ENCODE assay signal across 9 cellular contexts in genomic region chr16:30067584-30067916, GRCh38. TPM values are rescaled to one million over a fixed set of nuclear protein-coding genes. Genes with fewer than 3 reads are reported as not detected.
A peak's percentile ranks its signal among the peaks of the same experiment; 100 is the strongest.
DNase-seq lines count a peak whose midpoint lies in the region; ATAC-seq and TF ChIP-seq lines count a peak whose summit lies in the region.
"Had no signal": no experiment of that assay in that cellular context is flagged by ENCODE, and none has a peak within 500 bp of the region (broad histone marks: within the 10 kb centered on the region; RNA-seq: fewer than 3 reads in every experiment).

No MANE protein-coding gene starts in this region.

- TF ChIP-seq CTCF in GM23338 (conservative IDR thresholded peaks at IDR 0.05; ENCODE audit: low read depth in 2 of 2) (no peak), VCaP (conservative IDR thresholded peaks at IDR 0.05) (no peak), esophagus squamous epithelium (IDR thresholded peaks at IDR 0.05) (no peak)

- H3K4me3 ChIP-seq in GM23338 (peak overlapping the region; percentile 97; the same call in 1 of the 2 replicates), esophagus squamous epithelium (peak overlapping the region; percentile 92 to 98 (median 95)), skeletal muscle cell (ENCODE audit: low read depth, low read length) (peak overlapping the region; percentile 98)

- H3K9me3 ChIP-seq in esophagus squamous epithelium, result no peaks in the 10 kb centered on the region

- no peaks in the 10 kb centered on the region for H3K9me2 ChIP-seq in GM23338 (ENCODE audit: insufficient read depth)

- H3K27ac ChIP-seq in GM23338 (ENCODE audit: low read depth) (peak overlapping the region; percentile 55; the same call in 1 of the 2 replicates), VCaP (peak overlapping the region; percentile 93; the same call in 1 of the 2 replicates), esophagus squamous epithelium (peak overlapping the region; percentile 98 to 100 (median 100))

- H4K20me1 ChIP-seq in GM23338 (replicated peaks; ENCODE audit: insufficient read depth), result peaks cover 42% of the 10 kb centered on the region

- ATAC-seq in GM23338 (no peak), GM18505 (IDR thresholded peaks at IDR 0.05; ENCODE audit: unreplicated experiment) (no peak), HG03175 (IDR thresholded peaks at IDR 0.05; ENCODE audit: unreplicated experiment) (no peak)

- peaks cover 36% of the 10 kb centered on the region for H3K79me2 ChIP-seq in GM23338 (replicated peaks; ENCODE audit: insufficient read depth)

- peaks cover 68% of the 10 kb centered on the region for H3F3A ChIP-seq in GM23338 (replicated peaks; ENCODE audit: low read depth)

- no peak for DNase-seq in GM23338 (ENCODE audit: low spot score)
- no peak for DNase-seq in esophagus squamous epithelium (lab: John Stamatoyannopoulos, UW)
- DNase-seq in skeletal muscle cell (ENCODE audit: low read depth), result no peak
- DNase-seq in kidney glomerular epithelial cell (lab: John Stamatoyannopoulos, UW), result no peak
- DNase-seq in NCI-H128 (lab: John Stamatoyannopoulos, UW; ENCODE audit: unreplicated experiment), result no peak
- DNase-seq: WERI-Rb-1 had no signal

- H3K36me3 ChIP-seq in GM23338 (ENCODE audit: insufficient read depth) (peaks cover 33% of the 10 kb centered on the region), esophagus squamous epithelium (peaks cover 36 to 58% (median 50%) of the 10 kb centered on the region in 3 donors)

- H3K27ac Mint-ChIP-seq in GM23338, result no peak overlapping the region; the same call in 1 of the 2 replicates

- H3K36me3 Mint-ChIP-seq in GM23338 (ENCODE audit: low read depth), result peaks cover 62% of the 10 kb centered on the region

- peak overlapping the region; percentile 96 for H3K4me3 Mint-ChIP-seq in GM23338

- no peaks in the 10 kb centered on the region for H3K27me3 ChIP-seq in GM23338 (ENCODE audit: insufficient read depth)
- H3K27me3 ChIP-seq in esophagus squamous epithelium, result no peaks in the 10 kb centered on the region

- intact Hi-C loops in esophagus squamous epithelium (cut with DNase I), result no loop called here

- no peak overlapping the region for H2AFZ ChIP-seq in GM23338

- H3K4me2 ChIP-seq in GM23338, result peak overlapping the region; percentile 99; the same call in 1 of the 2 replicates

- peaks cover 23% of the 10 kb centered on the region for H3K27me3 Mint-ChIP-seq in GM23338 (ENCODE audit: insufficient read depth, low read depth, poor library complexity)

- no peak for TF ChIP-seq POLR2A in esophagus squamous epithelium (IDR thresholded peaks at IDR 0.05)
- TF ChIP-seq POLR2A in GM18505 (IDR thresholded peaks at IDR 0.05; ENCODE audit: borderline replicate concordance, extremely low read depth, insufficient read depth, insufficient read length), result no peak

- H3K4me1 ChIP-seq in GM23338 (ENCODE audit: insufficient read depth) (peaks cover 11% of the 10 kb centered on the region), esophagus squamous epithelium (peaks cover 46 to 75% (median 48%) of the 10 kb centered on the region in 3 donors)

- H3K4me1 Mint-ChIP-seq in GM23338, result peaks cover 18% of the 10 kb centered on the region

- WGBS in esophagus squamous epithelium, 2 donors, result 24 to 62% methylated on average over 1 to 6 of the region's 6 CpGs

- no peaks in the 10 kb centered on the region for H3K9me3 Mint-ChIP-seq in GM23338

TF ChIP-seq in GM23338, 12 proteins besides CTCF, POLR2A, EP300 and RAD21 (continues in another document):
- TF ChIP-seq JUNB (IDR thresholded peaks at IDR 0.05; ENCODE audit: unreplicated experiment), result no peak
- TF ChIP-seq POLR2AphosphoS5 (IDR thresholded peaks at IDR 0.05; ENCODE audit: low read depth), result no peak
- TF ChIP-seq ETS1 (IDR thresholded peaks at IDR 0.05), result no peak
- TF ChIP-seq ZNF331 (CRISPR knock-in tag; IDR thresholded peaks at IDR 0.05; ENCODE audit: low read depth), result no peak
- TF ChIP-seq, protein P1, sequence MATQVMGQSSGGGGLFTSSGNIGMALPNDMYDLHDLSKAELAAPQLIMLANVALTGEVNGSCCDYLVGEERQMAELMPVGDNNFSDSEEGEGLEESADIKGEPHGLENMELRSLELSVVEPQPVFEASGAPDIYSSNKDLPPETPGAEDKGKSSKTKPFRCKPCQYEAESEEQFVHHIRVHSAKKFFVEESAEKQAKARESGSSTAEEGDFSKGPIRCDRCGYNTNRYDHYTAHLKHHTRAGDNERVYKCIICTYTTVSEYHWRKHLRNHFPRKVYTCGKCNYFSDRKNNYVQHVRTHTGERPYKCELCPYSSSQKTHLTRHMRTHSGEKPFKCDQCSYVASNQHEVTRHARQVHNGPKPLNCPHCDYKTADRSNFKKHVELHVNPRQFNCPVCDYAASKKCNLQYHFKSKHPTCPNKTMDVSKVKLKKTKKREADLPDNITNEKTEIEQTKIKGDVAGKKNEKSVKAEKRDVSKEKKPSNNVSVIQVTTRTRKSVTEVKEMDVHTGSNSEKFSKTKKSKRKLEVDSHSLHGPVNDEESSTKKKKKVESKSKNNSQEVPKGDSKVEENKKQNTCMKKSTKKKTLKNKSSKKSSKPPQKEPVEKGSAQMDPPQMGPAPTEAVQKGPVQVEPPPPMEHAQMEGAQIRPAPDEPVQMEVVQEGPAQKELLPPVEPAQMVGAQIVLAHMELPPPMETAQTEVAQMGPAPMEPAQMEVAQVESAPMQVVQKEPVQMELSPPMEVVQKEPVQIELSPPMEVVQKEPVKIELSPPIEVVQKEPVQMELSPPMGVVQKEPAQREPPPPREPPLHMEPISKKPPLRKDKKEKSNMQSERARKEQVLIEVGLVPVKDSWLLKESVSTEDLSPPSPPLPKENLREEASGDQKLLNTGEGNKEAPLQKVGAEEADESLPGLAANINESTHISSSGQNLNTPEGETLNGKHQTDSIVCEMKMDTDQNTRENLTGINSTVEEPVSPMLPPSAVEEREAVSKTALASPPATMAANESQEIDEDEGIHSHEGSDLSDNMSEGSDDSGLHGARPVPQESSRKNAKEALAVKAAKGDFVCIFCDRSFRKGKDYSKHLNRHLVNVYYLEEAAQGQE (IDR thresholded peaks at IDR 0.05; ENCODE audit: unreplicated experiment), result no peak
- no peak for TF ChIP-seq NANOG (IDR thresholded peaks at IDR 0.05; ENCODE audit: borderline replicate concordance)
- TF ChIP-seq EZH2phosphoT487 (IDR thresholded peaks at IDR 0.05; ENCODE audit: unreplicated experiment), result no peak
- no peak for TF ChIP-seq EZH2 (IDR thresholded peaks at IDR 0.05; ENCODE audit: low read depth, unreplicated experiment)
- no peak for TF ChIP-seq STAT1 (IDR thresholded peaks at IDR 0.05; ENCODE audit: unreplicated experiment)

RNA-seq across cellular contexts. Expression of gene ALDOA, which starts 2.0 kb away (rescaled TPM):
- total RNA-seq in GM23338 (2014; rRNA removed; shearing (Covaris generic)), result 1,113 and 1,306 TPM in 2 replicates
- polyA plus RNA-seq in GM23338 (2016; fragmentation: Nextera tagmentation; extraction: Ambion mirVana), result 1,054 and 1,067 TPM in 2 replicates
- 1,000 to 10,000 TPM; 1,024 to 1,551 (median 1,380) TPM for total RNA-seq in esophagus squamous epithelium

RNA-seq across cellular contexts. Expression of gene PPP4C, which starts 8.2 kb away (rescaled TPM):
- 108 and 120 TPM in 2 replicates for total RNA-seq in GM23338 (2014; rRNA removed; shearing (Covaris generic))
- polyA plus RNA-seq in GM23338 (2016; fragmentation: Nextera tagmentation; extraction: Ambion mirVana), result 169 and 170 TPM in 2 replicates
- 100 to 1,000 TPM in 1 of 4 donors, 10 to 100 TPM in 3; 67.9 to 100 (median 78.4) TPM for total RNA-seq in esophagus squamous epithelium

RNA-seq across cellular contexts. Expression of gene TBX6, which starts 24.2 kb away (rescaled TPM):
- total RNA-seq in GM23338 (2014; rRNA removed; shearing (Covaris generic)), result 1.1 and 2.3 TPM in 2 replicates
- polyA plus RNA-seq in GM23338 (2016; fragmentation: Nextera tagmentation; extraction: Ambion mirVana), result 1.9 and 2.4 TPM in 2 replicates
- 1 to 10 TPM; 1.9 to 6.2 (median 4.7) TPM for total RNA-seq in esophagus squamous epithelium

RNA-seq across cellular contexts. Expression of gene YPEL3, which starts 28.5 kb away (rescaled TPM):
- total RNA-seq in GM23338 (2014; rRNA removed; shearing (Covaris generic)), result 21.8 and 27.8 TPM in 2 replicates
- 81.7 and 86.1 TPM in 2 replicates for polyA plus RNA-seq in GM23338 (2016; fragmentation: Nextera tagmentation; extraction: Ambion mirVana)
- 100 to 1,000 TPM in 1 of 4 donors, 10 to 100 TPM in 3; 26.4 to 131 (median 63.0) TPM for total RNA-seq in esophagus squamous epithelium

RNA-seq across cellular contexts. Expression of gene TLCD3B, which starts 36.5 kb away (rescaled TPM):
- 28.2 and 37.4 TPM in 2 replicates for total RNA-seq in GM23338 (2014; rRNA removed; shearing (Covaris generic))
- polyA plus RNA-seq in GM23338 (2016; fragmentation: Nextera tagmentation; extraction: Ambion mirVana), result 14.2 and 16.3 TPM in 2 replicates
- total RNA-seq in esophagus squamous epithelium, result not detected
